ENCODE assay signal across 11 cellular contexts in the genomic region with DNA sequence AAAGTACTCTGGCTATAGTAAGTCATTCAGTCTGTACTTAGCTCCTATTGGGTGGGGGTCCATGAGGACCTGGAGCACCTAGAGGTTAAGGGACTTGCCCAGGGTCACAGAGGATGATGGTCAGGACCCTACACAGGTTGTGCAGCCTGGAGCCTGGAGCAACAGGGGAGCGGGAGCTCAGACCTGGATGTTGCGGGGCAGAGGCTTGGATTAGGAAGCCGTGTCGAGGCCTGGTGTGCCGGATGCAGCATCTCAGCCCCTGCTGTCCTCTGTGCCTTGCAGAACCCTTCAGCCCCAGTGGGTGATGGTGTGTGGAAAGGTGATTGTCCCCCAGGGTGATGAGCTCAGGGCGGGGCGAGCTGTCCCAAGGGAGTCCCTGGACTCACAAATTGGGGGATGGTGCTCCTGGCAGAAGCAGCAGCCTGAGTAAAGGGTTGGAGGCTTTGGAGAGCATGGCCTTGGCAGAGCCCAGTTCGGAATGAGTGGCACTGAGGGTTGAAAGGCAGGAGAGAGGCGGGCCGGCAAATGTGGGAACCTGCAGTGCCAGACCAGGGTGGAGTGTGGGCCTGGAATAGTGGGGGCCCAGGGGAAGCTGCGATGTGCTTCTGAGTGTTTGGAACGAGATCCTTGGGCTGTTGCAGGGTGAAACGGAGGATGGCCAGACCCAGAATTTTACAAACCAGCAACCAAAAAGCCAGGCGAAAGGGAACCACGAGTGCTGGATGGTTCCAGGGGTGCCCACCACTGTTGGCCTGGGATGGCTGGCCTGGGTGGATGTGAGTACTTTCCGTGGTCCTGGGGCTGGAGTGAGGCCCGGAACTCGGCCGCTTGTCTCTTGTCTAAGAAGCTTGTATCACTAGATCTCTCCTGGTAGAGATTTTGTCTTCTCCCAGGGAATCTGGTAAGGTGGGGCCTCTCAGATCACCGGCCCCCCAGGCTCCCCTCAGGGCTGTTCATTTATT. TPM values are rescaled to one million over a fixed set of nuclear protein-coding genes. Genes with fewer than 3 reads are reported as not detected.
DNase-seq lines count a peak whose midpoint lies in the region; ATAC-seq and TF ChIP-seq lines count a peak whose summit lies in the region.
"Had no signal": no experiment of that assay in that cellular context is flagged by ENCODE, and none has a peak within 500 bp of the region (broad histone marks: within the 10 kb centered on the region; RNA-seq: fewer than 3 reads in every experiment).

No MANE protein-coding gene starts in this region.

- no peak for TF ChIP-seq CTCF in H9 (conservative IDR thresholded peaks at IDR 0.05)
- TF ChIP-seq CTCF in activated CD8-positive, alpha-beta T cell treated with anti-CD3 and anti-CD28 coated beads for 36 hours (IDR thresholded peaks at IDR 0.05): no peak

- intact Hi-C loops in activated CD8-positive, alpha-beta T cell treated with anti-CD3 and anti-CD28 coated beads for 36 hours (cut with micrococcal nuclease): no loop called here

- H3K27ac Mint-ChIP-seq in H9: peak overlapping the region; percentile 55 to 87 (median 58); a peak in 5 of 7 replicates
- H3K27ac Mint-ChIP-seq in activated CD8-positive, alpha-beta T cell treated with anti-CD3 and anti-CD28 coated beads for 36 hours: peak overlapping the region; percentile 71
- H3K27ac Mint-ChIP-seq: activated naive CD8-positive, alpha-beta T cell treated with anti-CD3 and anti-CD28 coated beads, Interleukin-2, amount 10 ng/mL, durations not matched to agents 7 days and 5 days had no signal

- H3K18ac ChIP-seq in H9 (ENCODE audit: insufficient read length, low read depth, low read length): no peak overlapping the region

- no peak for ATAC-seq in activated CD8-positive, alpha-beta T cell treated with anti-CD3 and anti-CD28 coated beads for 36 hours

- H4K20me1 ChIP-seq in H9 (ENCODE audit: control insufficient read depth, insufficient read depth, insufficient read length): no peaks in the 10 kb centered on the region

- peaks cover 14 to 17% of the 10 kb centered on the region in 2 experiments for H3K4me1 Mint-ChIP-seq in H9
- peaks cover 44% of the 10 kb centered on the region for H3K4me1 Mint-ChIP-seq in activated CD8-positive, alpha-beta T cell treated with anti-CD3 and anti-CD28 coated beads for 36 hours (ENCODE audit: low read depth)

- no peak overlapping the region for H2AFZ ChIP-seq in H9 (ENCODE audit: low read length)

- H3K4me1 ChIP-seq in H9 (ENCODE audit: insufficient read depth, low read length): peaks cover 4% of the 10 kb centered on the region; the same call in 1 of the 2 replicates

- no peak overlapping the region for H4K5ac ChIP-seq in H9 (ENCODE audit: insufficient read length, low read depth, low read length)

- no peaks in the 10 kb centered on the region for H3K9me3 ChIP-seq in H9 (ENCODE audit: control insufficient read depth, low read depth, low read length)

- H4K8ac ChIP-seq in H9 (replicated peaks; ENCODE audit: insufficient read length, low read depth, low read length): no peak overlapping the region

- H3K4me2 ChIP-seq in H9 (ENCODE audit: insufficient read depth, insufficient read length, low read length): no peak overlapping the region

- H2BK120ac ChIP-seq in H9 (ENCODE audit: low read depth, low read length, poor library complexity, severe bottlenecking): no peak overlapping the region

- peaks cover 5% of the 10 kb centered on the region for H3K79me1 ChIP-seq in H9 (ENCODE audit: insufficient read depth, low read depth, low read length, poor library complexity, severe bottlenecking)

- WGBS in H9 (ENCODE audit: extremely low coverage, insufficient read length, low lambda C conversion rate): no CpG with 5 or more reads among the region's 20 CpGs

- no peak overlapping the region for H2BK5ac ChIP-seq in H9 (ENCODE audit: insufficient read length, low read length)

- no peak overlapping the region for H3K4ac ChIP-seq in H9 (ENCODE audit: low read depth, low read length)

- H3K27me3 ChIP-seq in H9 (ENCODE audit: insufficient read depth, low read length) (no peaks in the 10 kb centered on the region), layer of hippocampus (ENCODE audit: control insufficient read depth, insufficient read depth, low read length) (no peaks in the 10 kb centered on the region)

- H2AK5ac ChIP-seq in H9 (ENCODE audit: insufficient read length, low read length): no peak overlapping the region

- H3K27me3 Mint-ChIP-seq in H9 (ENCODE audit: low read depth): no peaks in the 10 kb centered on the region
- no peaks in the 10 kb centered on the region for H3K27me3 Mint-ChIP-seq in activated CD8-positive, alpha-beta T cell treated with anti-CD3 and anti-CD28 coated beads for 36 hours

- H3K23me2 ChIP-seq in H9 (ENCODE audit: insufficient read length, low read depth, low read length, poor library complexity, severe bottlenecking): peaks cover 5% of the 10 kb centered on the region

- no peak overlapping the region for H3K4me3 Mint-ChIP-seq in H9
- peak overlapping the region; percentile 80 for H3K4me3 Mint-ChIP-seq in activated CD8-positive, alpha-beta T cell treated with anti-CD3 and anti-CD28 coated beads for 36 hours
- H3K4me3 Mint-ChIP-seq: activated naive CD8-positive, alpha-beta T cell treated with anti-CD3 and anti-CD28 coated beads, Interleukin-2, amount 10 ng/mL, durations not matched to agents 7 days and 5 days had no signal

- no peaks in the 10 kb centered on the region for H3K9me3 Mint-ChIP-seq in H9
- H3K9me3 Mint-ChIP-seq in activated CD8-positive, alpha-beta T cell treated with anti-CD3 and anti-CD28 coated beads for 36 hours: no peaks in the 10 kb centered on the region
- H3K9me3 Mint-ChIP-seq: activated naive CD8-positive, alpha-beta T cell treated with anti-CD3 and anti-CD28 coated beads, Interleukin-2, amount 10 ng/mL, durations not matched to agents 7 days and 5 days had no signal

- peaks cover 15% of the 10 kb centered on the region; the same call in 1 of the 2 replicates for H3K79me2 ChIP-seq in H9 (ENCODE audit: insufficient read depth, low read length)

- no peak overlapping the region for H3T11ph ChIP-seq in H9 (ENCODE audit: low read length)

- H3K23ac ChIP-seq in H9 (ENCODE audit: insufficient read length, low read depth, low read length): no peak overlapping the region

- peak overlapping the region; percentile 56; the same call in 1 of the 2 replicates for H3K14ac ChIP-seq in H9 (ENCODE audit: insufficient read depth, low read length)

- no peak overlapping the region for H3K9ac ChIP-seq in H9 (ENCODE audit: extremely low read depth, insufficient read length, low read length)

- H2BK15ac ChIP-seq in H9 (ENCODE audit: low read depth, low read length): no peak overlapping the region

- CTCF ChIA-PET in activated CD8-positive, alpha-beta T cell treated with anti-CD3 and anti-CD28 coated beads for 36 hours (lab: Charles Lee): interaction anchor here (1.0 kb wide), 1 partner anchor 50 kb away, joined by 3 read pairs; no protein-coding TSS in a partner anchor

- no peak overlapping the region for H3K27ac ChIP-seq in H9 (ENCODE audit: insufficient read length, low read depth, low read length)
- peak overlapping the region; percentile 3 for H3K27ac ChIP-seq in layer of hippocampus (ENCODE audit: low read depth, low read length)
- H3K27ac ChIP-seq in substantia nigra (ENCODE audit: low read depth, low read length, poor library complexity, severe bottlenecking): peak overlapping the region; percentile 41

- no peak overlapping the region for H3K56ac ChIP-seq in H9 (ENCODE audit: insufficient read length, low read depth, low read length)

- peaks cover 0 to 13% (median 7%) of the 10 kb centered on the region in 3 experiments; a peak in 4 of 7 replicates for H3K36me3 Mint-ChIP-seq in H9 (ENCODE audit: insufficient read depth in 1 of 3, low read depth in 3 of 3)
- peaks cover 3% of the 10 kb centered on the region for H3K36me3 Mint-ChIP-seq in activated CD8-positive, alpha-beta T cell treated with anti-CD3 and anti-CD28 coated beads for 36 hours (ENCODE audit: low read depth)
- H3K36me3 Mint-ChIP-seq: activated naive CD8-positive, alpha-beta T cell treated with anti-CD3 and anti-CD28 coated beads, Interleukin-2, amount 10 ng/mL, durations not matched to agents 7 days and 5 days had no signal

- no peak overlapping the region for H2BK12ac ChIP-seq in H9 (ENCODE audit: insufficient read length, low read depth, low read length)

- H2BK20ac ChIP-seq in H9 (ENCODE audit: low read depth, low read length, poor library complexity, severe bottlenecking): no peak overlapping the region

- no peak for DNase-seq in H9
- DNase-seq in activated CD8-positive, alpha-beta T cell treated with anti-CD3 and anti-CD28 coated beads for 36 hours: no peak
- peak in 2 of 49 donors; percentile 17 to 31 for DNase-seq in substantia nigra (lab: John Stamatoyannopoulos, UW)
- no peak for DNase-seq in RKO (ENCODE audit: low spot score)
- DNase-seq in stimulated activated CD4-positive, alpha-beta T cell treated with anti-CD3 and anti-CD28 coated beads, Interleukin-4, amount 100 ng/mL, for 24 hours: no peak
- no peak for DNase-seq in cerebellar nuclear complex (lab: John Stamatoyannopoulos, UW)
- DNase-seq: activated naive CD8-positive, alpha-beta T cell treated with anti-CD3 and anti-CD28 coated beads, Interleukin-2, amount 10 ng/mL, durations not matched to agents 7 days and 5 days; EL; NCI-H1092; NCI-H82 had no signal

- POLR2A ChIA-PET in activated CD8-positive, alpha-beta T cell treated with anti-CD3 and anti-CD28 coated beads for 36 hours (lab: Charles Lee): interaction anchor here (1.1 kb wide), 1 partner anchor 14 kb away, joined by 3 read pairs; no protein-coding TSS in a partner anchor

- no peak overlapping the region for H4K91ac ChIP-seq in H9 (ENCODE audit: insufficient read length, low read depth, low read length)

RNA-seq across cellular contexts. Expression of a gene that starts 2.9 kb away (rescaled TPM):
- total RNA-seq in H9 (2021): 16.2 and 16.8 TPM in 2 replicates
- 10 to 100 TPM; 16.0 to 17.0 TPM for total RNA-seq in activated CD8-positive, alpha-beta T cell treated with anti-CD3 and anti-CD28 coated beads for 36 hours

RNA-seq across cellular contexts. Expression of a gene that starts 38.6 kb away (rescaled TPM):
- total RNA-seq in H9 (2021): 4.0 and 4.3 TPM in 2 replicates
- not detected for total RNA-seq in activated CD8-positive, alpha-beta T cell treated with anti-CD3 and anti-CD28 coated beads for 36 hours
- total RNA-seq: activated naive CD8-positive, alpha-beta T cell treated with anti-CD3 and anti-CD28 coated beads, Interleukin-2, amount 10 ng/mL, durations not matched to agents 7 days and 5 days had no signal
